ENCODE assay signal across 1 cellular context in the genomic region with DNA sequence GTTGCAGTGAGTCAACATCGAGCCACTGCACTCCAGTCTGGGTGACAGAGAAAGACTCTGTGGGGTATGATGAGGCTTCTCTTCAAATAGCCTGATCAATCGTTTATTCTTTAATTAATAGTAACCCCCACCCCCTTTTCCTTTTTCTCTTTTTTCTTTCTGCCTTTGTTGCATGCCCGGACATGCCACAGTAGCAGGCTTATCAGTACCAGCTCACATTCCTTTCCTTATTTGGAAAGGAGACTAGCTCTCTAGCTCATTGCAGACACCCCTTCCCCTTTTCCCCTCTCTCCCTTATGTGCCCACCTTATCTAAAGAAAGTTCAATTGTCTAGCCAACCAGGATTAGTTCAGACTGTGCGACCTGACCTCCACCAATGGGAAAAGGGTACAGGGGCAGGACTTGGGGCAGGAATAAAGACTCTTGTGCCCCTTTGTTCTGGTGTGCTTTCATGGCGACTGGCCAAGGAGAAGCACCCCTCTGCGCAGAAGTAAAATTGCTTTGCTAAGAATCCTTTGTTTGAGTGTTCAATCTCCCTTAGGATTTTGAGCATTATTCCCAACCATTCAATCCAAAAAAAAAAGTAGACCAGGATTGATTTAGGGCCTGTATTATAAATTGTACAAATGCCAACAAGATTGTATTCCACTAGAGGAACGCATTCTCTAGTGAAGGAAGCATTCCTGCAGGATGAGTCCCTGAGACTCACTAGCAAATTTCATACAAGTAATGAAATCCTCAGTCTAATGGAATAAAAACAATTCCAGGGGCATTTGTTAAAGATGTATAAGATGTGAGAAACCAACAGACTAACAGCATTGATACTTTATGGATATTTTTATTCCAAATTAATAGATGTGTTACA.
TF ChIP-seq lines count a peak whose summit lies in the region.

No MANE protein-coding gene starts in this region.

TF ChIP-seq in SK-N-SH treated with all-trans-retinoic acid at 6 μM for 48 hours, 23 proteins besides CTCF, POLR2A, EP300 and RAD21 (continued from another document):
- TF ChIP-seq, protein P1, sequence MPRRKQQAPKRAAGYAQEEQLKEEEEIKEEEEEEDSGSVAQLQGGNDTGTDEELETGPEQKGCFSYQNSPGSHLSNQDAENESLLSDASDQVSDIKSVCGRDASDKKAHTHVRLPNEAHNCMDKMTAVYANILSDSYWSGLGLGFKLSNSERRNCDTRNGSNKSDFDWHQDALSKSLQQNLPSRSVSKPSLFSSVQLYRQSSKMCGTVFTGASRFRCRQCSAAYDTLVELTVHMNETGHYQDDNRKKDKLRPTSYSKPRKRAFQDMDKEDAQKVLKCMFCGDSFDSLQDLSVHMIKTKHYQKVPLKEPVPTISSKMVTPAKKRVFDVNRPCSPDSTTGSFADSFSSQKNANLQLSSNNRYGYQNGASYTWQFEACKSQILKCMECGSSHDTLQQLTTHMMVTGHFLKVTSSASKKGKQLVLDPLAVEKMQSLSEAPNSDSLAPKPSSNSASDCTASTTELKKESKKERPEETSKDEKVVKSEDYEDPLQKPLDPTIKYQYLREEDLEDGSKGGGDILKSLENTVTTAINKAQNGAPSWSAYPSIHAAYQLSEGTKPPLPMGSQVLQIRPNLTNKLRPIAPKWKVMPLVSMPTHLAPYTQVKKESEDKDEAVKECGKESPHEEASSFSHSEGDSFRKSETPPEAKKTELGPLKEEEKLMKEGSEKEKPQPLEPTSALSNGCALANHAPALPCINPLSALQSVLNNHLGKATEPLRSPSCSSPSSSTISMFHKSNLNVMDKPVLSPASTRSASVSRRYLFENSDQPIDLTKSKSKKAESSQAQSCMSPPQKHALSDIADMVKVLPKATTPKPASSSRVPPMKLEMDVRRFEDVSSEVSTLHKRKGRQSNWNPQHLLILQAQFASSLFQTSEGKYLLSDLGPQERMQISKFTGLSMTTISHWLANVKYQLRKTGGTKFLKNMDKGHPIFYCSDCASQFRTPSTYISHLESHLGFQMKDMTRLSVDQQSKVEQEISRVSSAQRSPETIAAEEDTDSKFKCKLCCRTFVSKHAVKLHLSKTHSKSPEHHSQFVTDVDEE (CRISPR knock-in tag; IDR thresholded peaks at IDR 0.05) = no peak
- TF ChIP-seq PPARA (CRISPR knock-in tag; IDR thresholded peaks at IDR 0.05; ENCODE audit: borderline replicate concordance) (no peak), BACH2 (CRISPR knock-in tag; IDR thresholded peaks at IDR 0.05; ENCODE audit: borderline replicate concordance) (no peak)
- TF ChIP-seq, protein P2, sequence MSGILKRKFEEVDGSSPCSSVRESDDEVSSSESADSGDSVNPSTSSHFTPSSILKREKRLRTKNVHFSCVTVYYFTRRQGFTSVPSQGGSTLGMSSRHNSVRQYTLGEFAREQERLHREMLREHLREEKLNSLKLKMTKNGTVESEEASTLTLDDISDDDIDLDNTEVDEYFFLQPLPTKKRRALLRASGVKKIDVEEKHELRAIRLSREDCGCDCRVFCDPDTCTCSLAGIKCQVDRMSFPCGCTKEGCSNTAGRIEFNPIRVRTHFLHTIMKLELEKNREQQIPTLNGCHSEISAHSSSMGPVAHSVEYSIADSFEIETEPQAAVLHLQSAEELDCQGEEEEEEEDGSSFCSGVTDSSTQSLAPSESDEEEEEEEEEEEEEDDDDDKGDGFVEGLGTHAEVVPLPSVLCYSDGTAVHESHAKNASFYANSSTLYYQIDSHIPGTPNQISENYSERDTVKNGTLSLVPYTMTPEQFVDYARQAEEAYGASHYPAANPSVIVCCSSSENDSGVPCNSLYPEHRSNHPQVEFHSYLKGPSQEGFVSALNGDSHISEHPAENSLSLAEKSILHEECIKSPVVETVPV (CRISPR knock-in tag; IDR thresholded peaks at IDR 0.05) = no peak
TF ChIP-seq in SK-N-SH treated with all-trans-retinoic acid at 6 μM for 48 hours: peak in this region for 0.
